Comparison of ENCODE assay signal across 16 cellular contexts in genomic region chr20:62885808-62886708, GRCh38. TPM values are rescaled to one million over a fixed set of nuclear protein-coding genes. Genes with fewer than 3 reads are reported as not detected.
A peak's percentile ranks its signal among the peaks of the same experiment; 100 is the strongest.
DNase-seq lines count a peak whose midpoint lies in the region; ATAC-seq, FAIRE-seq and TF ChIP-seq lines count a peak whose summit lies in the region.
"Had no signal": no experiment of that assay in that cellular context is flagged by ENCODE, and none has a peak within 500 bp of the region (broad histone marks: within the 10 kb centered on the region; RNA-seq: fewer than 3 reads in every experiment).

No MANE protein-coding gene starts in this region.

- H3K36me3 ChIP-seq in SK-N-SH (replicated peaks in 1 of 2; ENCODE audit: control insufficient read depth in 1 of 2, insufficient read depth in 2 of 2, low read length in 1 of 2) (peaks cover 33 to 69% of the 10 kb centered on the region in 2 experiments), H1 (ENCODE audit: control insufficient read depth in 2 of 4, insufficient read depth in 4 of 4, low read length in 3 of 4) (peaks cover 27 to 43% (median 33%) of the 10 kb centered on the region in 4 experiments), rectal smooth muscle tissue (ENCODE audit: control insufficient read depth, insufficient read depth, low read length) (peaks cover 36% of the 10 kb centered on the region)

- no peaks in the 10 kb centered on the region for H3K27me3 Mint-ChIP-seq in IgD-negative memory B cell
- H3K27me3 Mint-ChIP-seq in natural killer cell treated with Interleukin-12 subunit alpha and Interleukin-12 subunit beta and Interleukin-15 and Interleukin-18, amount 100 ng/mL, for 72 hours = no peaks in the 10 kb centered on the region
- H3K27me3 Mint-ChIP-seq: effector memory CD8-positive, alpha-beta T cell had no signal

- H4K20me1 ChIP-seq in SK-N-SH (ENCODE audit: insufficient read depth) (0 out of 2 replicates have a peak, but pooled peaks cover 4% of the 10 kb centered on the region), H1 (replicated peaks in 1 of 2; ENCODE audit: control insufficient read depth in 1 of 2, insufficient read depth in 2 of 2, low read length in 2 of 2) (peaks cover 8 to 12% of the 10 kb centered on the region in 2 experiments)

- peaks cover 27% of the 10 kb centered on the region for H3F3A ChIP-seq in SK-N-SH (replicated peaks; ENCODE audit: insufficient read depth)

- no peaks in the 10 kb centered on the region for H3K9me3 Mint-ChIP-seq in IgD-negative memory B cell
- no peaks in the 10 kb centered on the region for H3K9me3 Mint-ChIP-seq in natural killer cell treated with Interleukin-12 subunit alpha and Interleukin-12 subunit beta and Interleukin-15 and Interleukin-18, amount 100 ng/mL, for 72 hours
- H3K9me3 Mint-ChIP-seq: effector memory CD8-positive, alpha-beta T cell had no signal

- POLR2A ChIA-PET in SK-N-SH (lab: Yijun Ruan, JAX) = interaction anchor here (2.2 kb wide), 1 partner anchor 10 kb away, joined by 14 read pairs; no protein-coding TSS in a partner anchor
- POLR2A ChIA-PET in H1 (lab: Charles Lee; ENCODE audit: partially characterized antibody) = interaction anchor here (0.7 to 8.5 kb wide), 8 partner anchors 8 to 99 kb away, joined by 3 to 88 read pairs (median 6); partner anchors contain the start of gene GID8

- peaks cover 3% of the 10 kb centered on the region; the same call in 1 of the 2 replicates for H3K79me1 ChIP-seq in H1 (ENCODE audit: low read depth, low read length)

- no peak overlapping the region for H2BK20ac ChIP-seq in H1 (ENCODE audit: low read length)

- TF ChIP-seq CTCF in SK-N-SH (IDR thresholded peaks at IDR 0.05) = no peak
- no peak for TF ChIP-seq CTCF in H1 (IDR thresholded peaks at IDR 0.05; ENCODE audit: control extremely low read depth in 1 of 3, insufficient read depth in 1 of 3, low read depth in 1 of 3, low read length in 3 of 3)
- TF ChIP-seq CTCF in GM13977 (IDR thresholded peaks at IDR 0.05; ENCODE audit: extremely low read depth, insufficient read depth, missing control alignments) = no peak

- FAIRE-seq in H1 (lab: Jason Lieb, UNC) = no peak
- FAIRE-seq: GM19239 had no signal

- no peak for TF ChIP-seq EP300 in SK-N-SH (IDR thresholded peaks at IDR 0.05; ENCODE audit: borderline replicate concordance in 1 of 2, low read depth in 1 of 2, low read length in 1 of 2)
- no peak for TF ChIP-seq EP300 in H1 (IDR thresholded peaks at IDR 0.05; ENCODE audit: borderline replicate concordance in 1 of 2, low read depth in 2 of 2, low read length in 2 of 2)

- H3K27me3 ChIP-seq in SK-N-SH (ENCODE audit: insufficient read depth) (no peaks in the 10 kb centered on the region), H1 (replicated peaks in 1 of 4; ENCODE audit: control insufficient read depth in 3 of 4, extremely low read depth in 1 of 4, insufficient read depth in 3 of 4, low read length in 3 of 4) (no peaks in the 10 kb centered on the region), rectal smooth muscle tissue (ENCODE audit: control insufficient read depth, insufficient read depth, low read length) (no peaks in the 10 kb centered on the region)
- H3K27me3 ChIP-seq: adrenal gland had no signal

- H3K4me2 ChIP-seq in SK-N-SH (no peak overlapping the region), H1 (ENCODE audit: insufficient read depth in 1 of 2, low read depth in 2 of 2, low read length in 2 of 2) (no peak overlapping the region)

- no peak overlapping the region for H3K56ac ChIP-seq in H1 (replicated peaks; ENCODE audit: insufficient read length, low read depth, low read length)

- H2AK5ac ChIP-seq in H1 (ENCODE audit: low read depth, low read length) = no peak overlapping the region

- peak overlapping the region; percentile 53; the same call in 1 of the 2 replicates for H2BK15ac ChIP-seq in H1 (ENCODE audit: low read length)

- no peak overlapping the region for H3K4ac ChIP-seq in H1 (replicated peaks; ENCODE audit: insufficient read length, low read depth, low read length)

- peak; percentile 43 for DNase-seq in SK-N-SH
- DNase-seq in H1 (ENCODE audit: low read depth in 1 of 2, low spot score in 2 of 2) = no peak
- no peak for DNase-seq in natural killer cell treated with Interleukin-12 subunit alpha and Interleukin-12 subunit beta and Interleukin-15 and Interleukin-18, amount 100 ng/mL, for 72 hours (ENCODE audit: low spot score)
- no peak for DNase-seq in NCI-H1930 (lab: John Stamatoyannopoulos, UW)
- DNase-seq in GM13977 (ENCODE audit: low spot score) = no peak
- DNase-seq: activated CD4-positive, alpha-beta T cell treated with anti-CD3 and anti-CD28 coated beads for 1 hour; adrenal gland; effector memory CD8-positive, alpha-beta T cell; hypothalamus; left cardiac atrium; NCI-H187 treated with DMSO at 0.1 percent for 48 hours; stimulated activated naive CD4-positive, alpha-beta T cell treated with Interleukin-2 at 50 U/mL for 16 hours had no signal

- H3K27ac Mint-ChIP-seq in IgD-negative memory B cell = peak overlapping the region; percentile 46 to 86 (median 61)
- no peak overlapping the region for H3K27ac Mint-ChIP-seq in natural killer cell treated with Interleukin-12 subunit alpha and Interleukin-12 subunit beta and Interleukin-15 and Interleukin-18, amount 100 ng/mL, for 72 hours
- H3K27ac Mint-ChIP-seq: effector memory CD8-positive, alpha-beta T cell had no signal

- no peak overlapping the region; the same call in 1 of the 2 replicates for H2BK5ac ChIP-seq in H1 (ENCODE audit: low read depth, low read length)

- H3K9me2 ChIP-seq in SK-N-SH = no peaks in the 10 kb centered on the region

- H3K4me1 ChIP-seq in SK-N-SH (ENCODE audit: control insufficient read depth in 1 of 2, insufficient read depth in 2 of 2, low read depth in 1 of 2, low read length in 1 of 2) (peaks cover 17 to 19% of the 10 kb centered on the region in 2 experiments), H1 (replicated peaks in 1 of 4; ENCODE audit: control insufficient read depth in 3 of 4, insufficient read depth in 4 of 4, low read length in 3 of 4) (peaks cover 0 to 19% (median 9%) of the 10 kb centered on the region in 4 experiments; a peak in 5 of 7 replicates), rectal smooth muscle tissue (ENCODE audit: control insufficient read depth, insufficient read depth, low read length) (peaks cover 6% of the 10 kb centered on the region)

- H3K4me3 ChIP-seq in SK-N-SH (ENCODE audit: low read depth in 2 of 2, low read length in 1 of 2) = no peak overlapping the region
- no peak overlapping the region for H3K4me3 ChIP-seq in H1 (ENCODE audit: extremely low read depth in 1 of 4, insufficient read depth in 2 of 4, low read depth in 3 of 4, low read length in 4 of 4)
- H3K4me3 ChIP-seq in rectal smooth muscle tissue (ENCODE audit: low read length) = no peak overlapping the region
- H3K4me3 ChIP-seq: adrenal gland had no signal

- H3K9ac ChIP-seq in SK-N-SH (no peak overlapping the region), H1 (replicated peaks in 1 of 4; ENCODE audit: extremely low read depth in 1 of 4, low read depth in 3 of 4, low read length in 3 of 4) (no peak overlapping the region), rectal smooth muscle tissue (ENCODE audit: low read length) (no peak overlapping the region)

- H3K9me3 ChIP-seq in SK-N-SH (no peaks in the 10 kb centered on the region), H1 (ENCODE audit: insufficient read depth in 2 of 2, low read depth in 1 of 2, low read length in 1 of 2) (peaks cover 0 to 3% of the 10 kb centered on the region in 2 experiments; a peak in 1 of 4 replicates)
- H3K9me3 ChIP-seq: adrenal gland had no signal

- H2AFZ ChIP-seq in SK-N-SH (ENCODE audit: low read depth) (no peak overlapping the region), H1 (ENCODE audit: low read length) (no peak overlapping the region)

- no peak overlapping the region for H3K14ac ChIP-seq in H1 (ENCODE audit: insufficient read length)

- in situ Hi-C loops in GM13977 (cut with MboI; ENCODE audit: low pct_unique_long_range_greater_than_20kb, low sequenced_read_pairs, unreplicated experiment) = no loop called here

- no peak for ATAC-seq in SK-N-SH treated with all-trans-retinoic acid at 6 μM for 48 hours
- ATAC-seq in natural killer cell treated with Interleukin-12 subunit alpha and Interleukin-12 subunit beta and Interleukin-15 and Interleukin-18, amount 100 ng/mL, for 72 hours = no peak
- ATAC-seq: effector memory CD8-positive, alpha-beta T cell; left cardiac atrium had no signal

- no peaks in the 10 kb centered on the region for H3K79me2 ChIP-seq in SK-N-SH (ENCODE audit: insufficient read depth)
- H3K79me2 ChIP-seq in H1 (ENCODE audit: control insufficient read depth in 1 of 2, insufficient read depth in 2 of 2, low read length in 2 of 2) = no peaks in the 10 kb centered on the region

- WGBS in SK-N-SH (ENCODE audit: low lambda C conversion rate) = 93% methylated on average over 15 of the region's 24 CpGs
- WGBS in H1 (ENCODE audit: extremely low coverage in 1 of 2, insufficient coverage in 1 of 2, insufficient read length in 1 of 2, insufficient replicate concordance in 2 of 2, low coverage in 1 of 2, low lambda C conversion rate in 2 of 2, missing lambda C conversion rate in 1 of 2), 2 experiments = 89% methylated on average over 24 of the region's 24 CpGs; no CpG with 5 or more reads in 1 of the 2 experiments

- no peak overlapping the region for H4K91ac ChIP-seq in H1 (replicated peaks; ENCODE audit: insufficient read length, low read length)

- H3K4me1 Mint-ChIP-seq in IgD-negative memory B cell = peaks cover 0 to 4% (median 2%) of the 10 kb centered on the region in 3 donors
- peaks cover 6 to 17% of the 10 kb centered on the region in 2 donors for H3K4me1 Mint-ChIP-seq in natural killer cell treated with Interleukin-12 subunit alpha and Interleukin-12 subunit beta and Interleukin-15 and Interleukin-18, amount 100 ng/mL, for 72 hours (ENCODE audit: low read depth in 2 of 2)

- TF ChIP-seq POLR2A in H1 (IDR thresholded peaks at IDR 0.05; ENCODE audit: control extremely low read depth in 1 of 2, low read depth in 2 of 2, low read length in 2 of 2) = peak in 1 of 2 experiments; percentile 31; a peak in 1 of 3 replicates

- TF ChIP-seq RAD21 in SK-N-SH (IDR thresholded peaks at IDR 0.05; ENCODE audit: low read length) = no peak
- no peak for TF ChIP-seq RAD21 in H1 (IDR thresholded peaks at IDR 0.05 in 1 of 2, conservative IDR thresholded peaks at IDR 0.05 in 1 of 2; ENCODE audit: low read depth in 2 of 2, low read length in 2 of 2)

- no peak overlapping the region for H4K5ac ChIP-seq in H1 (ENCODE audit: insufficient read length, low read depth, low read length)

- H2BK120ac ChIP-seq in H1 (replicated peaks; ENCODE audit: low read depth, low read length) = no peak overlapping the region

- H2BK12ac ChIP-seq in H1 (ENCODE audit: low read depth, low read length) = 0 out of 2 replicates have a peak overlapping the region, but pooled peaks have one; percentile 33

- no peaks in the 10 kb centered on the region for H3K36me3 Mint-ChIP-seq in IgD-negative memory B cell
- peaks cover 6% of the 10 kb centered on the region for H3K36me3 Mint-ChIP-seq in natural killer cell treated with Interleukin-12 subunit alpha and Interleukin-12 subunit beta and Interleukin-15 and Interleukin-18, amount 100 ng/mL, for 72 hours

- no peak overlapping the region for H3K23ac ChIP-seq in H1 (ENCODE audit: insufficient read length)

- H3K18ac ChIP-seq in H1 (ENCODE audit: extremely low read depth, low read length) = no peak overlapping the region; the same call in 1 of the 2 replicates

- CTCF ChIA-PET in SK-N-SH (lab: Yijun Ruan, JAX) = interaction anchor here (1.2 to 7.2 kb wide), 4 partner anchors 11 to 21 kb away, joined by 3 to 77 read pairs (median 20); no protein-coding TSS in a partner anchor
- CTCF ChIA-PET in H1 (lab: Charles Lee; ENCODE audit: partially characterized antibody) = interaction anchor here (1.0 to 6.4 kb wide), 5 partner anchors 9 to 21 kb away, joined by 3 to 56 read pairs (median 4); no protein-coding TSS in a partner anchor

- no peaks in the 10 kb centered on the region for H3K23me2 ChIP-seq in H1 (ENCODE audit: low read depth, low read length)

- H3K27ac ChIP-seq in SK-N-SH (ENCODE audit: low read depth in 2 of 2, low read length in 1 of 2) (no peak overlapping the region; a peak in 1 of 4 replicates), H1 (ENCODE audit: low read depth, low read length) (peak overlapping the region; percentile 19; the same call in 1 of the 2 replicates), rectal smooth muscle tissue (ENCODE audit: low read depth, low read length) (peak overlapping the region; percentile 83)

- H3K4me3 Mint-ChIP-seq in IgD-negative memory B cell = no peak overlapping the region
- no peak overlapping the region for H3K4me3 Mint-ChIP-seq in natural killer cell treated with Interleukin-12 subunit alpha and Interleukin-12 subunit beta and Interleukin-15 and Interleukin-18, amount 100 ng/mL, for 72 hours
- H3K4me3 Mint-ChIP-seq: effector memory CD8-positive, alpha-beta T cell had no signal

- H4K8ac ChIP-seq in H1 (ENCODE audit: extremely low read depth, insufficient read depth, low read length) = no peak overlapping the region

RNA-seq across cellular contexts. Expression of gene TCFL5, which starts 24.4 kb away (rescaled TPM):
- polyA plus RNA-seq in SK-N-SH (2012; rRNA removed) (10.1 and 11.2 TPM in 2 replicates), IgD-negative memory B cell (1.2 TPM), H1 (2011; rRNA removed) (4.4 and 6.2 TPM in 2 replicates)
- 14.5 and 14.6 TPM in 2 replicates for polyA plus RNA-seq in SK-N-SH (2012; cell fraction: cytosol; rRNA removed)
- 8.8 and 12.4 TPM in 2 replicates for polyA plus RNA-seq in SK-N-SH (2012; cell fraction: nucleus; rRNA removed)
- total RNA-seq in H1 (2021; fragmentation: NEBNext Ultra II Directional; extraction: Animal tissue kit (Norgen Biotek cat#: 25700)) = 15.0 and 15.6 TPM in 2 replicates
- 8.6 TPM for polyA plus RNA-seq in H1 (2011; cell fraction: cytosol; rRNA removed)
- 8.7 TPM for polyA plus RNA-seq in H1 (2011; cell fraction: nucleus; rRNA removed)
- polyA plus RNA-seq in H1 (2012, experiment 1 of 2) = 9.0 to 10.3 TPM (median 10.0 TPM) in 4 replicates
- polyA plus RNA-seq in H1 (2012, experiment 2 of 2) = 4.7 TPM
- 10.2 TPM for polyA plus RNA-seq in H1 (2013, experiment 1 of 2)
- 9.9 TPM for polyA plus RNA-seq in H1 (2013, experiment 2 of 2)
- 5.1 and 5.4 TPM in 2 replicates for polyA minus RNA-seq in H1 (2011; rRNA and poly(A)+ RNA removed)
- 6.5 TPM for polyA minus RNA-seq in H1 (2011; cell fraction: cytosol; rRNA and poly(A)+ RNA removed)
- 7.9 TPM for polyA minus RNA-seq in H1 (2011; cell fraction: nucleus; rRNA and poly(A)+ RNA removed)
- 1 to 10 TPM; 4.1 to 5.9 TPM for total RNA-seq in natural killer cell treated with Interleukin-12 subunit alpha and Interleukin-12 subunit beta and Interleukin-15 and Interleukin-18, amount 100 ng/mL, for 72 hours

RNA-seq across cellular contexts. Expression of gene DIDO1, which starts 40.2 kb away (rescaled TPM):
- polyA plus RNA-seq in SK-N-SH (2012; rRNA removed) (14.7 and 15.6 TPM in 2 replicates), IgD-negative memory B cell (42.8 TPM), H1 (2011; rRNA removed) (53.6 and 58.8 TPM in 2 replicates)
- 9.5 and 11.1 TPM in 2 replicates for polyA plus RNA-seq in SK-N-SH (2012; cell fraction: cytosol; rRNA removed)
- polyA plus RNA-seq in SK-N-SH (2012; cell fraction: nucleus; rRNA removed) = 59.9 and 69.2 TPM in 2 replicates
- 82.8 and 83.2 TPM in 2 replicates for total RNA-seq in H1 (2021; fragmentation: NEBNext Ultra II Directional; extraction: Animal tissue kit (Norgen Biotek cat#: 25700))
- 66.3 TPM for polyA plus RNA-seq in H1 (2011; cell fraction: cytosol; rRNA removed)
- polyA plus RNA-seq in H1 (2011; cell fraction: nucleus; rRNA removed) = 116 TPM
- 47.3 to 53.1 TPM (median 49.3 TPM) in 4 replicates for polyA plus RNA-seq in H1 (2012, experiment 1 of 2)
- polyA plus RNA-seq in H1 (2012, experiment 2 of 2) = 13.9 TPM
- polyA plus RNA-seq in H1 (2013, experiment 1 of 2) = 63.3 TPM
- polyA plus RNA-seq in H1 (2013, experiment 2 of 2) = 61.2 TPM
- 46.3 and 51.4 TPM in 2 replicates for polyA minus RNA-seq in H1 (2011; rRNA and poly(A)+ RNA removed)
- 31.8 TPM for polyA minus RNA-seq in H1 (2011; cell fraction: cytosol; rRNA and poly(A)+ RNA removed)
- 65.1 TPM for polyA minus RNA-seq in H1 (2011; cell fraction: nucleus; rRNA and poly(A)+ RNA removed)
- total RNA-seq in natural killer cell treated with Interleukin-12 subunit alpha and Interleukin-12 subunit beta and Interleukin-15 and Interleukin-18, amount 100 ng/mL, for 72 hours = 10 to 100 TPM; 57.6 to 81.1 TPM

RNA-seq across cellular contexts. Expression of gene GID8, which starts 51.9 kb away (rescaled TPM):
- 18.1 and 18.7 TPM in 2 replicates for polyA plus RNA-seq in SK-N-SH (2012; rRNA removed)
- polyA plus RNA-seq in SK-N-SH (2012; cell fraction: cytosol; rRNA removed) = 18.8 and 19.9 TPM in 2 replicates
- polyA plus RNA-seq in SK-N-SH (2012; cell fraction: nucleus; rRNA removed) = 13.2 and 15.2 TPM in 2 replicates
- 12.1 TPM for polyA plus RNA-seq in IgD-negative memory B cell
- total RNA-seq in H1 (2021; fragmentation: NEBNext Ultra II Directional; extraction: Animal tissue kit (Norgen Biotek cat#: 25700)) = 72.9 and 73.1 TPM in 2 replicates
- 39.7 and 40.7 TPM in 2 replicates for polyA plus RNA-seq in H1 (2011; rRNA removed)
- polyA plus RNA-seq in H1 (2011; cell fraction: cytosol; rRNA removed) = 44.1 TPM
- 33.3 TPM for polyA plus RNA-seq in H1 (2011; cell fraction: nucleus; rRNA removed)
- 43.9 to 48.5 TPM (median 46.8 TPM) in 4 replicates for polyA plus RNA-seq in H1 (2012, experiment 1 of 2)
- polyA plus RNA-seq in H1 (2012, experiment 2 of 2) = 28.5 TPM
- 46.0 TPM for polyA plus RNA-seq in H1 (2013, experiment 1 of 2)
- 45.2 TPM for polyA plus RNA-seq in H1 (2013, experiment 2 of 2)
- 51.3 and 52.9 TPM in 2 replicates for polyA minus RNA-seq in H1 (2011; rRNA and poly(A)+ RNA removed)
- polyA minus RNA-seq in H1 (2011; cell fraction: cytosol; rRNA and poly(A)+ RNA removed) = 29.9 TPM
- polyA minus RNA-seq in H1 (2011; cell fraction: nucleus; rRNA and poly(A)+ RNA removed) = 23.9 TPM
- 10 to 100 TPM; 34.9 to 35.5 TPM for total RNA-seq in natural killer cell treated with Interleukin-12 subunit alpha and Interleukin-12 subunit beta and Interleukin-15 and Interleukin-18, amount 100 ng/mL, for 72 hours

Comparison
In these comparisons a context has a peak if more than half of its experiments do, and no peak if none do; other contexts are left out.
1. H3K27ac ChIP-seq: peak in H1 (single experiment) and rectal smooth muscle tissue (single experiment); none in SK-N-SH (0 of 2).
2. H3K27ac Mint-ChIP-seq: peak in IgD-negative memory B cell (3 of 3); none in natural killer cell treated with Interleukin-12 subunit alpha and Interleukin-12 subunit beta and Interleukin-15 and Interleukin-18, amount 100 ng/mL, for 72 hours (0 of 2).